26 cellular contexts compared by ENCODE assay signal in the genomic region with DNA sequence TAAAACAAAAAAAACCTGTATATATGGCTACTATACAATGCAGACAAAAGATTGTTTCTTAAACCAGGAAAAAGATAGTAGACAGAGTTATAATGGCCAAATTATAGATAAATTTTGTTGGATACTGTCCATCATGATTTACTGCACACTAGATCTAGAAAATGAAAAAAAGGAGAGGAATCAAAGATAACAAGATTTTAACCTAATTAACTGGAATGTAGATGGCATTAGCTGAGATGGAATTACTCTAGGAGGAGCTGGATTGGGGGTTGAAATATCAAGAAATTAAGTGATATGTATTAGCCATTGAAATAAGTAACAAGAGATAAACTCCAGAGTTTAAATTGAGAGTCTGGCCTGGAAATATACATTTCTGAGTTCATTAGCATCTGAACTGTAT.
"Had no signal": no experiment of that assay in that cellular context is flagged by ENCODE, and none has a peak within 500 bp of the region (broad histone marks: within the 10 kb centered on the region; RNA-seq: fewer than 3 reads in every experiment).

No MANE protein-coding gene starts in this region.

- FAIRE-seq: small intestine, urothelium cell line had no signal

- H2AFZ ChIP-seq: parathyroid adenoma had no signal

- H3K4me3 ChIP-seq: ovary, psoas muscle, right lobe of liver, sigmoid colon, stomach, thoracic aorta, thyroid gland, tibial nerve, upper lobe of left lung, vagina had no signal

- H3K27me3 ChIP-seq: ovary, right lobe of liver, sigmoid colon, stomach, thyroid gland, tibial nerve, upper lobe of left lung, vagina had no signal

- DNase-seq: nephron progenitor cell; occipital lobe; ovary; posterior cingulate gyrus; psoas muscle; right cardiac atrium; right lobe of liver; sigmoid colon; small intestine; stimulated activated CD4-positive, alpha-beta T cell treated with anti-CD3 and anti-CD28 coated beads, Interleukin-15, amount 100 ng/mL, for 24 hours; stimulated activated CD4-positive, alpha-beta T cell treated with anti-CD3 and anti-CD28 coated beads, Interleukin-2, amount 100 ng/mL, for 24 hours; stimulated activated CD4-positive, alpha-beta T cell treated with anti-CD3 and anti-CD28 coated beads, Interleukin-2, amount 100 ng/mL, for 48 hours; stimulated activated CD4-positive, alpha-beta T cell treated with anti-CD3 and anti-CD28 coated beads, Interleukin-4, amount 100 ng/mL, for 24 hours; stimulated activated naive B cell treated with anti-CD40 and anti-IgM and Interleukin-4, amounts not matched to agents 10 μg/mL and 1 μg/mL and 100 μg/mL, for 72 hours; stimulated activated naive CD4-positive, alpha-beta T cell treated with Interleukin-2 at 50 U/mL for 16 hours; stomach; thyroid gland; trophoblast cell; upper lobe of left lung had no signal

- H3K79me2 ChIP-seq: parathyroid adenoma had no signal

- H3K9ac ChIP-seq: parathyroid adenoma had no signal

- H3K36me3 ChIP-seq: ovary, right lobe of liver, sigmoid colon, stomach, thoracic aorta, thyroid gland, tibial nerve, upper lobe of left lung, vagina had no signal

- ATAC-seq: natural killer cell treated with Interleukin-12 subunit alpha and Interleukin-12 subunit beta and Interleukin-15 and Interleukin-18, amount 100 ng/mL, for 72 hours; psoas muscle; right cardiac atrium; right lobe of liver; stimulated activated effector memory CD8-positive, alpha-beta T cell treated with anti-CD3 and anti-CD28 coated beads, Interleukin-12 subunit alpha, Interleukin-12 subunit beta, amount 100 ng/mL, for 72 hours; stimulated activated naive B cell treated with anti-CD40 and anti-IgM and Interleukin-4, amounts not matched to agents 10 μg/mL and 1 μg/mL and 100 μg/mL, for 72 hours had no signal

- H3K9me3 ChIP-seq: ovary, psoas muscle, right lobe of liver, sigmoid colon, stomach, thoracic aorta, thyroid gland, tibial nerve, upper lobe of left lung, vagina had no signal

- H3K4me1 ChIP-seq: parathyroid adenoma, psoas muscle, right lobe of liver, sigmoid colon, stomach, thyroid gland, tibial nerve, upper lobe of left lung, vagina had no signal

- H3K27ac ChIP-seq: ovary, parathyroid adenoma, psoas muscle, right lobe of liver, sigmoid colon, stomach, thoracic aorta, thyroid gland, tibial nerve, upper lobe of left lung, vagina had no signal
